ENCODE assay signal across 12 cellular contexts in genomic region chr9:134645607-134646365, GRCh38. TPM values are rescaled to one million over a fixed set of nuclear protein-coding genes. Genes with fewer than 3 reads are reported as not detected.
DNase-seq lines count a peak whose midpoint lies in the region; ATAC-seq, FAIRE-seq and TF ChIP-seq lines count a peak whose summit lies in the region.
"Had no signal": no experiment of that assay in that cellular context is flagged by ENCODE, and none has a peak within 500 bp of the region (broad histone marks: within the 10 kb centered on the region; RNA-seq: fewer than 3 reads in every experiment).

No MANE protein-coding gene starts in this region.

- peak overlapping the region; percentile 79 for H3K27ac ChIP-seq in GM23248
- no peak overlapping the region for H3K27ac ChIP-seq in K562 (ENCODE audit: extremely low read depth, low read depth, low read length)
- no peak overlapping the region for H3K27ac ChIP-seq in lower lobe of right lung
- H3K27ac ChIP-seq in stomach = peak overlapping the region; percentile 6 to 96 (median 81)
- no peak overlapping the region for H3K27ac ChIP-seq in CD8-positive, alpha-beta memory T cell (ENCODE audit: low read depth, low read length)

- no peak for TF ChIP-seq RAD21 in K562 (CRISPR knock-in tag; conservative IDR thresholded peaks at IDR 0.05 in 1 of 2, IDR thresholded peaks at IDR 0.05 in 1 of 2)

- TF ChIP-seq POLR2A in K562 (conservative IDR thresholded peaks at IDR 0.05) = no peak
- TF ChIP-seq POLR2A in stomach (IDR thresholded peaks at IDR 0.05) = no peak

- H3K4me2 ChIP-seq in GM23248 (ENCODE audit: unreplicated experiment) = peak overlapping the region; percentile 79
- H3K4me2 ChIP-seq in K562 (ENCODE audit: insufficient read depth, low read length) = no peak overlapping the region

- peaks cover 3 to 18% of the 10 kb centered on the region in 2 donors for H3K27me3 Mint-ChIP-seq in CD8-positive, alpha-beta memory T cell

- H3K27me3 ChIP-seq in GM23248 (replicated peaks; ENCODE audit: insufficient read depth) (no peaks in the 10 kb centered on the region), K562 (ENCODE audit: control insufficient read depth in 2 of 2, insufficient read depth in 2 of 2, low read length in 2 of 2) (peaks cover 22 to 57% of the 10 kb centered on the region in 2 experiments; a peak in 4 of 5 replicates), lower lobe of right lung (ENCODE audit: low read depth) (peaks cover 21% of the 10 kb centered on the region), stomach (peaks cover 0 to 33% (median 23%) of the 10 kb centered on the region in 3 donors), HAP-1 (ENCODE audit: low read depth) (no peaks in the 10 kb centered on the region)
- H3K27me3 ChIP-seq in CD8-positive, alpha-beta memory T cell (ENCODE audit: insufficient read depth, low read length, poor library complexity, severe bottlenecking) = no peaks in the 10 kb centered on the region

- H3K4me1 ChIP-seq in GM23248 (ENCODE audit: insufficient read depth) (peaks cover 47% of the 10 kb centered on the region), K562 (replicated peaks in 1 of 2; ENCODE audit: control insufficient read depth in 2 of 2, insufficient read depth in 2 of 2, low read length in 2 of 2) (peaks cover 0 to 9% of the 10 kb centered on the region in 2 experiments; a peak in 2 of 5 replicates), lower lobe of right lung (peaks cover 31% of the 10 kb centered on the region), stomach (peaks cover 24 to 72% (median 52%) of the 10 kb centered on the region in 4 donors), HAP-1 (no peaks in the 10 kb centered on the region)
- H3K4me1 ChIP-seq in CD8-positive, alpha-beta memory T cell (ENCODE audit: insufficient read depth, low read length) = no peaks in the 10 kb centered on the region

- H3K79me2 ChIP-seq in GM23248 (ENCODE audit: insufficient read depth) (peaks cover 82% of the 10 kb centered on the region), K562 (ENCODE audit: control insufficient read depth, insufficient read depth, low read length) (no peaks in the 10 kb centered on the region)

- peaks cover 57% of the 10 kb centered on the region for H3F3A ChIP-seq in GM23248 (ENCODE audit: insufficient read depth)

- intact Hi-C loops in K562 (cut with micrococcal nuclease) (loop anchor here (10.0 kb wide), 1 partner anchor 91 kb away; no protein-coding TSS in a partner anchor), lower lobe of right lung (cut with DNase I) (no loop called here), stomach (cut with DNase I; ENCODE audit: low total_unique reads) (loop anchor here (10.0 kb wide), 1 partner anchor 181 kb away; no protein-coding TSS in a partner anchor)

- no peak overlapping the region for H3K4me3 Mint-ChIP-seq in CD8-positive, alpha-beta memory T cell
- H3K4me3 Mint-ChIP-seq: activated naive CD4-positive, alpha-beta T cell treated with anti-CD3 and anti-CD28 coated beads, Interleukin-2, amount 50 U/mL, for 24 hours had no signal

- peaks cover 0 to 13% (median 2%) of the 10 kb centered on the region in 3 donors for H3K4me1 Mint-ChIP-seq in CD8-positive, alpha-beta memory T cell
- H3K4me1 Mint-ChIP-seq: activated naive CD4-positive, alpha-beta T cell treated with anti-CD3 and anti-CD28 coated beads, Interleukin-2, amount 50 U/mL, for 24 hours had no signal

- POLR2A ChIA-PET in K562 (lab: Yijun Ruan, JAX) = interaction anchor here (1.3 kb wide), 1 partner anchor 15 kb away, joined by 3 read pairs; no protein-coding TSS in a partner anchor
- POLR2A ChIA-PET in CD8-positive, alpha-beta memory T cell (lab: Charles Lee) = no interaction called here

- no TSS peak for BruUV-seq in K562 (replicated peaks; lab: Mats Ljungman, UMichigan)

- CTCF ChIA-PET in K562 (lab: Yijun Ruan, JAX; ENCODE audit: low intra/inter-chr PET ratio) = no interaction called here
- CTCF ChIA-PET in CD8-positive, alpha-beta memory T cell (lab: Charles Lee) = no interaction called here

- H3K9me2 ChIP-seq in GM23248 (ENCODE audit: insufficient read depth) = no peaks in the 10 kb centered on the region

- H3K9me3 ChIP-seq in GM23248 (ENCODE audit: low read depth) (no peaks in the 10 kb centered on the region), K562 (replicated peaks; ENCODE audit: control insufficient read depth, insufficient read depth, low read depth, low read length) (no peaks in the 10 kb centered on the region), lower lobe of right lung (no peaks in the 10 kb centered on the region), stomach (no peaks in the 10 kb centered on the region), HAP-1 (no peaks in the 10 kb centered on the region)
- no peaks in the 10 kb centered on the region for H3K9me3 ChIP-seq in CD8-positive, alpha-beta memory T cell (ENCODE audit: low read length)

- no peak overlapping the region for H2AFZ ChIP-seq in GM23248
- no peak overlapping the region for H2AFZ ChIP-seq in K562 (ENCODE audit: low read depth, low read length)

- TF ChIP-seq CTCF in K562 (IDR thresholded peaks at IDR 0.05 in 2 of 3, conservative IDR thresholded peaks at IDR 0.05 in 1 of 3; ENCODE audit: insufficient read depth in 2 of 3, low read depth in 1 of 3, low read length in 3 of 3) (no peak), lower lobe of right lung (IDR thresholded peaks at IDR 0.05) (no peak), stomach (IDR thresholded peaks at IDR 0.05) (no peak)

- H3K9me3 Mint-ChIP-seq in CD8-positive, alpha-beta memory T cell = no peaks in the 10 kb centered on the region
- H3K9me3 Mint-ChIP-seq: activated naive CD4-positive, alpha-beta T cell treated with anti-CD3 and anti-CD28 coated beads, Interleukin-2, amount 50 U/mL, for 24 hours; naive B cell had no signal

- H3K9me1 ChIP-seq in K562 (ENCODE audit: control insufficient read depth, insufficient read depth, low read length) = no peaks in the 10 kb centered on the region

- H3K36me3 Mint-ChIP-seq in CD8-positive, alpha-beta memory T cell = no peaks in the 10 kb centered on the region
- H3K36me3 Mint-ChIP-seq: activated naive CD4-positive, alpha-beta T cell treated with anti-CD3 and anti-CD28 coated beads, Interleukin-2, amount 50 U/mL, for 24 hours; naive B cell had no signal

- DNase-seq in GM23248 (no peak), K562 (ENCODE audit: extremely low read depth in 1 of 4, low spot score in 3 of 4) (no peak), lower lobe of right lung (no peak), stomach (no peak), SIG-M5 treated with dmso at 0.1 percent for 504 hours (lab: John Stamatoyannopoulos, UW; ENCODE audit: unreplicated experiment) (no peak), HAP-1 (ENCODE audit: low spot score in 2 of 2) (no peak)
- no peak for DNase-seq in CD8-positive, alpha-beta memory T cell
- DNase-seq: COR-L47, naive B cell had no signal

- H3K36me3 ChIP-seq in GM23248 (ENCODE audit: low read depth) = peaks cover 4% of the 10 kb centered on the region; the same call in 1 of the 2 replicates
- no peaks in the 10 kb centered on the region for H3K36me3 ChIP-seq in K562 (ENCODE audit: control insufficient read depth, insufficient read depth, low read length)
- no peaks in the 10 kb centered on the region for H3K36me3 ChIP-seq in lower lobe of right lung
- no peaks in the 10 kb centered on the region for H3K36me3 ChIP-seq in stomach
- no peaks in the 10 kb centered on the region for H3K36me3 ChIP-seq in CD8-positive, alpha-beta memory T cell (ENCODE audit: insufficient read depth, low read length)
- H3K36me3 ChIP-seq in HAP-1 (replicated peaks) = no peaks in the 10 kb centered on the region

- no peak for FAIRE-seq in K562 (lab: Jason Lieb, UNC)

- H3K4me3 ChIP-seq in GM23248 (peak overlapping the region; percentile 73), K562 (no peak overlapping the region), lower lobe of right lung (peak overlapping the region; percentile 40), stomach (peak overlapping the region in 3 of 4 donors; percentile 32 to 77 (median 36)), HAP-1 (no peak overlapping the region)
- H3K4me3 ChIP-seq in CD8-positive, alpha-beta memory T cell (ENCODE audit: low read length) = no peak overlapping the region

- WGBS in GM23248 (ENCODE audit: low coverage in 1 of 2, low lambda C conversion rate in 2 of 2, missing lambda C conversion rate in 2 of 2), 2 experiments = 37 to 44% methylated on average over 9 of the region's 9 CpGs
- under 1% methylated on average over 9 of the region's 9 CpGs for WGBS in K562 (ENCODE audit: insufficient coverage, low coverage, missing lambda C conversion rate)
- 34 to 53% (median 45%) methylated on average over 8 to 9 of the region's 9 CpGs for WGBS in stomach, 5 donors

- ATAC-seq in K562 = no peak
- ATAC-seq in lower lobe of right lung = no peak
- no peak for ATAC-seq in GM21367 (IDR thresholded peaks at IDR 0.05; ENCODE audit: unreplicated experiment)

- H3K9ac ChIP-seq in GM23248 (peak overlapping the region; percentile 77), K562 (ENCODE audit: insufficient read depth in 1 of 2, low read depth in 2 of 2, low read length in 2 of 2) (no peak overlapping the region)

- H3K27ac Mint-ChIP-seq in CD8-positive, alpha-beta memory T cell = peak overlapping the region in 2 of 8 donors; percentile 53 to 54
- H3K27ac Mint-ChIP-seq: activated naive CD4-positive, alpha-beta T cell treated with anti-CD3 and anti-CD28 coated beads, Interleukin-2, amount 50 U/mL, for 24 hours had no signal

- H4K20me1 ChIP-seq in GM23248 (ENCODE audit: insufficient read depth) = peaks cover 27% of the 10 kb centered on the region; the same call in 1 of the 2 replicates
- H4K20me1 ChIP-seq in K562 (replicated peaks; ENCODE audit: control insufficient read depth, insufficient read depth, low read length) = peaks cover 8% of the 10 kb centered on the region; the same call in 1 of the 2 replicates

- no peak for TF ChIP-seq EP300 in K562 (IDR thresholded peaks at IDR 0.05; ENCODE audit: low read length)
- TF ChIP-seq EP300 in stomach (IDR thresholded peaks at IDR 0.05) = no peak

- in situ Hi-C loops in GM23248 (cut with MboI) (no loop called here), K562 (cut with MboI) (no loop called here), HAP-1 (cut with MboI; ENCODE audit: low sequenced_read_pairs) (no loop called here)

RNA-seq across cellular contexts. Expression of gene COL5A1, which starts 4.2 kb away (rescaled TPM):
- total RNA-seq in GM23248 (2014; rRNA removed; shearing (Covaris generic)) = 812 and 897 TPM in 2 replicates
- polyA plus RNA-seq in GM23248 (2016; fragmentation: Nextera tagmentation; extraction: Ambion mirVana) = 206 and 211 TPM in 2 replicates
- total RNA-seq in K562 (2011; cell fraction: chromatin; rRNA removed; ENCODE audit: low replicate concordance) = 0.07 and 0.42 TPM in 2 replicates
- under 0.01 TPM in 1 of 2 replicates, not detected in the other for total RNA-seq in K562 (2011; cell fraction: nucleolus; rRNA removed)
- not detected in 2 replicates for total RNA-seq in K562 (2011; cell fraction: nucleoplasm; rRNA removed)
- under 0.01 TPM in 1 of 2 replicates, not detected in the other for total RNA-seq in K562 (2014; rRNA removed)
- total RNA-seq in K562 (2014; rRNA removed; fragmentation: Illumina TruSeq; extraction: Trizol) = not detected in 2 replicates
- total RNA-seq in K562 (2015; rRNA removed; fragmentation: Illumina TruSeq; extraction: Trizol) = not detected in 2 replicates
- 0.13 TPM in 2 replicates for total RNA-seq in K562 (2021)
- not detected in 2 replicates for polyA plus RNA-seq in K562 (2011; rRNA removed)
- 0.01 and 0.04 TPM in 2 replicates for polyA plus RNA-seq in K562 (2011; cell fraction: cytosol; rRNA removed)
- polyA plus RNA-seq in K562 (2011; cell fraction: nucleus; rRNA removed) = 0.04 and 0.23 TPM in 2 replicates
- polyA plus RNA-seq in K562 (2012) = 0.26 TPM in 2 replicates
- polyA plus RNA-seq in K562 (2014; fragmentation: Illumina TruSeq; extraction: Trizol) = not detected in 2 replicates
- not detected for polyA plus RNA-seq in K562 (2014; fragmentation: Nextera tagmentation; extraction: Ambion mirVana)
- polyA plus RNA-seq in K562 (2014; rRNA removed) = 0.04 TPM in 1 of 2 replicates, not detected in the other
- polyA minus RNA-seq in K562 (2011; rRNA and poly(A)+ RNA removed) = not detected in 2 replicates
- 0.55 TPM in 1 of 2 replicates, not detected in the other for polyA minus RNA-seq in K562 (2011; cell fraction: cytosol; rRNA and poly(A)+ RNA removed)
- polyA minus RNA-seq in K562 (2011; cell fraction: nucleus; rRNA and poly(A)+ RNA removed) = under 0.01 TPM in 1 of 2 replicates, not detected in the other
- 29.0 TPM for total RNA-seq in lower lobe of right lung
- total RNA-seq in stomach = 100 to 1,000 TPM in 2 of 5 donors, 10 to 100 TPM in 3; 17.5 to 205 (median 48.2) TPM
- polyA plus RNA-seq in stomach = 10 to 100 TPM in 2 of 3 donors, 1 to 10 TPM in 1; 7.3 to 17.4 (median 17.3) TPM
- under 1 TPM; 0.02 to 0.13 TPM for total RNA-seq in CD8-positive, alpha-beta memory T cell
- 0.43 TPM for polyA plus RNA-seq in CD8-positive, alpha-beta memory T cell
- total RNA-seq: activated CD8-positive, alpha-beta memory T cell treated with anti-CD3 and anti-CD28 coated beads for 36 hours had no signal

Comparison
In these comparisons a context has a peak if more than half of its experiments do, and no peak if none do; other contexts are left out.
1. H3K27ac ChIP-seq: peak in GM23248 (single experiment) and stomach (5 of 5); none in K562 (single experiment), lower lobe of right lung (single experiment) and CD8-positive, alpha-beta memory T cell (single experiment).
2. H3K4me3 ChIP-seq: peak in GM23248 (single experiment), lower lobe of right lung (single experiment) and stomach (3 of 4); none in K562 (single experiment), CD8-positive, alpha-beta memory T cell (single experiment) and HAP-1 (single experiment).
3. RNA of gene COL5A1, which starts 4.2 kb away (total RNA-seq): 812 to 897 TPM in GM23248, 17.5 to 205 TPM in stomach and 29.0 TPM in lower lobe of right lung (single experiment); 0.02 to 0.13 TPM in CD8-positive, alpha-beta memory T cell and under 0.01 to 0.42 TPM in K562; every median in the first group is over 10 times any median in the second.